18 cellular contexts compared by ENCODE assay signal in the genomic region with DNA sequence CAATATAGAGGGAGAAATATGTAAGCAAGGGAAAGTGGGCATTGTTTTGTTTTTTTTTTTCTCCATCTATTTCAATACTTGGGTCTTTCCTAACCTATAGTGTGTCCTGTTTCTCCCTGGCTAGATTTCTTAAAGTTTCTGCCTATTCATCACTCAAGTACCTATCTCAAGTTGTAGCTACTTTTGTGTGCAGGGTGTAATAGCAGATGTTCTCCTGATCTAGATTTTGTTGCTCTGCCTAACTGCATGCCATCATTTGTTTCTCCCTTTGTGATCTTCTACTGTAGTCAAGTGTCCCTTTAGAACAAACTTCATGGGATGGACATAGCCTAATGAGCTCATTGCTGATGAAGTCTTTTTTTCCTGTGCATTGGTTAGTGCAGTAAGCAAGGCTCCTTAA.
"Had no signal": no experiment of that assay in that cellular context is flagged by ENCODE, and none has a peak within 500 bp of the region (broad histone marks: within the 10 kb centered on the region; RNA-seq: fewer than 3 reads in every experiment).

No MANE protein-coding gene starts in this region.

- H3K9me3 ChIP-seq: left lung, transverse colon, vagina had no signal

- H3K27ac Mint-ChIP-seq: activated CD4-positive, alpha-beta memory T cell treated with anti-CD3 and anti-CD28 coated beads for 36 hours; endodermal cell had no signal

- H2AFZ ChIP-seq: hepatocyte had no signal

- H3K27ac ChIP-seq: dorsolateral prefrontal cortex, left lung, transverse colon, vagina had no signal

- FAIRE-seq: keratinocyte had no signal

- ATAC-seq: esophagus mucosa; left lung; natural killer cell treated with Interleukin-12 subunit alpha and Interleukin-12 subunit beta and Interleukin-15 and Interleukin-18, amount 100 ng/mL, for 72 hours had no signal

- H3K27me3 ChIP-seq: dorsolateral prefrontal cortex, hepatocyte, left lung, transverse colon, vagina had no signal

- H3K36me3 ChIP-seq: vagina had no signal

- H3K4me3 Mint-ChIP-seq: activated CD4-positive, alpha-beta memory T cell treated with anti-CD3 and anti-CD28 coated beads for 36 hours; endodermal cell; natural killer cell treated with Interleukin-12 subunit alpha and Interleukin-12 subunit beta and Interleukin-15 and Interleukin-18, amount 100 ng/mL, for 72 hours had no signal

- DNase-seq: activated CD4-positive, alpha-beta memory T cell treated with anti-CD3 and anti-CD28 coated beads for 36 hours; activated CD4-positive, alpha-beta T cell treated with anti-CD3 and anti-CD28 coated beads for 1 hour; activated naive CD4-positive, alpha-beta T cell treated with Interleukin-2 at 50 U/mL for 16 hours; dorsolateral prefrontal cortex; endodermal cell; left lung; mammary epithelial cell; nucleus accumbens; posterior cingulate gyrus; retina; stimulated activated CD4-positive, alpha-beta T cell treated with anti-CD3 and anti-CD28 coated beads, Interleukin-4, amount 100 ng/mL, for 24 hours; stimulated activated naive CD4-positive, alpha-beta T cell treated with Interleukin-2 at 50 U/mL for 16 hours; transverse colon had no signal

- H3K4me3 ChIP-seq: dorsolateral prefrontal cortex, hepatocyte, left lung, transverse colon, vagina had no signal

- H3K27me3 Mint-ChIP-seq: activated CD4-positive, alpha-beta memory T cell treated with anti-CD3 and anti-CD28 coated beads for 36 hours; natural killer cell treated with Interleukin-12 subunit alpha and Interleukin-12 subunit beta and Interleukin-15 and Interleukin-18, amount 100 ng/mL, for 72 hours had no signal

- H3K9me3 Mint-ChIP-seq: activated CD4-positive, alpha-beta memory T cell treated with anti-CD3 and anti-CD28 coated beads for 36 hours; endodermal cell; natural killer cell treated with Interleukin-12 subunit alpha and Interleukin-12 subunit beta and Interleukin-15 and Interleukin-18, amount 100 ng/mL, for 72 hours had no signal

- H3K4me2 ChIP-seq: hepatocyte had no signal
